Comparison of ENCODE assay signal across 18 cellular contexts in genomic region chr10:82887488-82887887, GRCh38.
"Had no signal": no experiment of that assay in that cellular context is flagged by ENCODE, and none has a peak within 500 bp of the region (broad histone marks: within the 10 kb centered on the region; RNA-seq: fewer than 3 reads in every experiment).

No MANE protein-coding gene starts in this region.

- ATAC-seq: activated T-cell treated with anti-CD3 and anti-CD28 coated beads, Interleukin-2, amount 50 U/mL, for 72 hours; left cardiac atrium; naive thymus-derived CD4-positive, alpha-beta T cell; stimulated activated naive CD8-positive, alpha-beta T cell treated with anti-CD3 and anti-CD28 coated beads, Interleukin-15, amount 100 ng/mL, for 72 hours had no signal

- H3K36me3 ChIP-seq: breast epithelium, neutrophil, thoracic aorta had no signal

- H3K4me1 ChIP-seq: breast epithelium had no signal

- H3K4me3 ChIP-seq: breast epithelium, lung, thoracic aorta had no signal

- DNase-seq: activated CD4-positive, alpha-beta memory T cell treated with anti-CD3 and anti-CD28 coated beads, Interleukin-2, amount 10 ng/mL, durations not matched to agents 7 days and 5 days; activated gamma-delta T cell treated with Interleukin-2 at 50 U/mL for 16 hours; activated naive CD8-positive, alpha-beta T cell treated with anti-CD3 and anti-CD28 coated beads, Interleukin-2, amount 10 ng/mL, durations not matched to agents 7 days and 5 days; activated T-cell treated with anti-CD3 and anti-CD28 coated beads, Interleukin-2, amount 50 U/mL, for 72 hours; anterior cingulate cortex; dermis blood vessel endothelial cell; endodermal cell; immature natural killer cell; left cardiac atrium; naive thymus-derived CD4-positive, alpha-beta T cell; posterior cingulate gyrus; stimulated activated CD4-positive, alpha-beta T cell treated with anti-CD3 and anti-CD28 coated beads, Interleukin-15, amount 100 ng/mL, for 24 hours; stimulated activated CD4-positive, alpha-beta T cell treated with anti-CD3 and anti-CD28 coated beads, Interleukin-4, amount 100 ng/mL, for 24 hours; stimulated activated naive CD8-positive, alpha-beta T cell treated with anti-CD3 and anti-CD28 coated beads, Interleukin-15, amount 100 ng/mL, for 72 hours had no signal

- H3K9me3 ChIP-seq: breast epithelium, neutrophil, thoracic aorta had no signal

- H3K27me3 ChIP-seq: breast epithelium, neutrophil had no signal

- H3K27ac ChIP-seq: breast epithelium, neutrophil, thoracic aorta had no signal
